9 cellular contexts compared by ENCODE assay signal in the genomic region with DNA sequence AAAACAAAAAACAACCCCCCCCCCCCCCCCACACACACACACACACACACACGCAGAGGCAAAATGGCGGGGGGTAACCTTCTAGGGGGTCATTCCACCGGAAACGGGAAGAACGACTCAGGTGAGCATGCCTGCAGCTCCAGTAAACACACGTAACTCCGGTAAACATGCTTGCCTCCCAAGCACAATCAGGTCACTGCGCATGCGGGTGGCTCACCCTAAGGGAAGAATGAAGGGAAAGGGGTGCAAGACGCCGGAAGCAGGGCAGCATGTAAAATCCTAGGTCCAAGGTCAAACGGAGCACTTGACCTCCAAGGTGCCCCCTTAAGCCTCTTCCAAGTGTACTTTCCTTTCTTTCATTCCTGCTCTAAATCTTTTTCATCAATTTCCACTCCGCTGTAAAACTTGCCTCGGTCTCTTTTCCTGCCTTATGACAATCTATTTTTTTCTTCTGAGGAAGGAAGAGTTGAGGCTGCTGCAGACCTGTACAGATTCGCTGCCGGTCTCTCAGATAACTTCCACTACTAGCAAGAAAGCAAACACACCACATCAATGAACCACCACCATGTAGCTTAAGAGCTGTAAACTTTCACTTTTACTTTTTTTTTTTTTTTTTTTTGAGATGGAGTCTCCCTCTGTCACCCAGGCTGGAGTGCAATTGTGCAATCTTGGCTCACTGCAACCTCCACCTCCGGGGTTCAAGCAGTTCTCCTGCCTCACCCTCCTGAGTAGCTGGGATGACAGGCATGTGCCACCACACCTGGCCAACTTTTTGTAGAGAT. TPM values are rescaled to one million over a fixed set of nuclear protein-coding genes. Genes with fewer than 3 reads are reported as not detected.
DNase-seq lines count a peak whose midpoint lies in the region; ATAC-seq and TF ChIP-seq lines count a peak whose summit lies in the region.
"Had no signal": no experiment of that assay in that cellular context is flagged by ENCODE, and none has a peak within 500 bp of the region (broad histone marks: within the 10 kb centered on the region; RNA-seq: fewer than 3 reads in every experiment).

No MANE protein-coding gene starts in this region.

- BruUV-seq in Caco-2 (replicated peaks; lab: Mats Ljungman, UMichigan): no TSS peak

- H3K36me3 Mint-ChIP-seq in Caco-2 (ENCODE audit: insufficient read depth, unreplicated experiment): no peaks in the 10 kb centered on the region
- no peaks in the 10 kb centered on the region for H3K36me3 Mint-ChIP-seq in activated naive CD4-positive, alpha-beta T cell treated with anti-CD3 and anti-CD28 coated beads, Interleukin-2, amount 10 ng/mL, durations not matched to agents 7 days and 5 days
- H3K36me3 Mint-ChIP-seq in natural killer cell treated with Interleukin-12 subunit alpha and Interleukin-12 subunit beta and Interleukin-15 and Interleukin-18, amount 100 ng/mL, for 72 hours: no peaks in the 10 kb centered on the region

- peak; percentile 32 to 74 for ATAC-seq in natural killer cell treated with Interleukin-12 subunit alpha and Interleukin-12 subunit beta and Interleukin-15 and Interleukin-18, amount 100 ng/mL, for 72 hours
- ATAC-seq in GM19023 (IDR thresholded peaks at IDR 0.05; ENCODE audit: unreplicated experiment) (no peak), GM21423 (IDR thresholded peaks at IDR 0.05; ENCODE audit: unreplicated experiment) (no peak)

- CTCF ChIA-PET in Caco-2 (lab: Charles Lee): interaction anchor here (0.6 to 1.4 kb wide), 7 partner anchors 11 to 1368 kb away, joined by 3 to 8 read pairs (median 3); partner anchors contain the start of gene SETD4
- CTCF ChIA-PET in activated naive CD4-positive, alpha-beta T cell treated with anti-CD3 and anti-CD28 coated beads, Interleukin-2, amount 10 ng/mL, durations not matched to agents 7 days and 5 days (lab: Charles Lee): interaction anchor here (0.7 to 2.1 kb wide), 9 partner anchors 10 to 166 kb away, joined by 3 to 8 read pairs (median 5); partner anchors contain the start of gene SETD4

- H3K4me3 ChIP-seq in Caco-2 (ENCODE audit: low read depth, low read length): peak overlapping the region; percentile 41
- no peak overlapping the region for H3K4me3 ChIP-seq in SJCRH30

- H3K27ac ChIP-seq in SJCRH30: no peak overlapping the region
- H3K27ac ChIP-seq: SK-N-MC had no signal

- no peaks in the 10 kb centered on the region for H3K27me3 Mint-ChIP-seq in Caco-2 (ENCODE audit: insufficient read depth, unreplicated experiment)
- peaks cover 16% of the 10 kb centered on the region for H3K27me3 Mint-ChIP-seq in activated naive CD4-positive, alpha-beta T cell treated with anti-CD3 and anti-CD28 coated beads, Interleukin-2, amount 10 ng/mL, durations not matched to agents 7 days and 5 days
- peaks cover 6 to 20% of the 10 kb centered on the region in 2 donors for H3K27me3 Mint-ChIP-seq in natural killer cell treated with Interleukin-12 subunit alpha and Interleukin-12 subunit beta and Interleukin-15 and Interleukin-18, amount 100 ng/mL, for 72 hours

- peaks cover 8% of the 10 kb centered on the region for H3K4me1 ChIP-seq in Caco-2
- H3K4me1 ChIP-seq in SJCRH30: no peaks in the 10 kb centered on the region

- H3K9me3 ChIP-seq in Caco-2: no peaks in the 10 kb centered on the region
- H3K9me3 ChIP-seq in SJCRH30 (replicated peaks): no peaks in the 10 kb centered on the region; the same call in 1 of the 2 replicates

- DNase-seq in Caco-2: peak; percentile 56 to 80
- peak; percentile 91 for DNase-seq in NCI-H345 (lab: John Stamatoyannopoulos, UW)
- peak; percentile 58 for DNase-seq in activated naive CD4-positive, alpha-beta T cell treated with anti-CD3 and anti-CD28 coated beads, Interleukin-2, amount 10 ng/mL, durations not matched to agents 7 days and 5 days
- no peak for DNase-seq in natural killer cell treated with Interleukin-12 subunit alpha and Interleukin-12 subunit beta and Interleukin-15 and Interleukin-18, amount 100 ng/mL, for 72 hours (ENCODE audit: low spot score)
- no peak for DNase-seq in SJCRH30
- DNase-seq in NCI-H2081 treated with DMSO at 0.1 percent for 48 hours (lab: John Stamatoyannopoulos, UW): no peak

- H3K9me3 Mint-ChIP-seq in Caco-2 (ENCODE audit: unreplicated experiment): no peaks in the 10 kb centered on the region
- no peaks in the 10 kb centered on the region for H3K9me3 Mint-ChIP-seq in activated naive CD4-positive, alpha-beta T cell treated with anti-CD3 and anti-CD28 coated beads, Interleukin-2, amount 10 ng/mL, durations not matched to agents 7 days and 5 days
- H3K9me3 Mint-ChIP-seq in natural killer cell treated with Interleukin-12 subunit alpha and Interleukin-12 subunit beta and Interleukin-15 and Interleukin-18, amount 100 ng/mL, for 72 hours: no peaks in the 10 kb centered on the region

- peak overlapping the region; percentile 76 for H3K4me3 Mint-ChIP-seq in Caco-2 (ENCODE audit: unreplicated experiment)
- H3K4me3 Mint-ChIP-seq in activated naive CD4-positive, alpha-beta T cell treated with anti-CD3 and anti-CD28 coated beads, Interleukin-2, amount 10 ng/mL, durations not matched to agents 7 days and 5 days: peak overlapping the region; percentile 64
- peak overlapping the region; percentile 83 for H3K4me3 Mint-ChIP-seq in natural killer cell treated with Interleukin-12 subunit alpha and Interleukin-12 subunit beta and Interleukin-15 and Interleukin-18, amount 100 ng/mL, for 72 hours

- intact Hi-C loops in Caco-2 (cut with micrococcal nuclease; ENCODE audit: unreplicated experiment): loop anchor here (2.0 kb wide), 2 partner anchors 53 to 85 kb away; partner anchors contain the start of gene SETD4

- peak overlapping the region; percentile 85 for H3K27ac Mint-ChIP-seq in Caco-2 (ENCODE audit: unreplicated experiment)
- H3K27ac Mint-ChIP-seq in activated naive CD4-positive, alpha-beta T cell treated with anti-CD3 and anti-CD28 coated beads, Interleukin-2, amount 10 ng/mL, durations not matched to agents 7 days and 5 days: peak overlapping the region; percentile 90
- H3K27ac Mint-ChIP-seq in natural killer cell treated with Interleukin-12 subunit alpha and Interleukin-12 subunit beta and Interleukin-15 and Interleukin-18, amount 100 ng/mL, for 72 hours: peak overlapping the region; percentile 18 to 45

- POLR2A ChIA-PET in Caco-2 (lab: Charles Lee): interaction anchor here (0.5 kb wide), 1 partner anchor 1317 kb away, joined by 3 read pairs; no protein-coding TSS in a partner anchor

- H3K36me3 ChIP-seq in Caco-2 (ENCODE audit: control insufficient read depth, insufficient read depth, low read length) (no peaks in the 10 kb centered on the region), SJCRH30 (no peaks in the 10 kb centered on the region)

- peaks cover 14% of the 10 kb centered on the region for H3K4me1 Mint-ChIP-seq in Caco-2 (ENCODE audit: low read depth, unreplicated experiment)
- H3K4me1 Mint-ChIP-seq in activated naive CD4-positive, alpha-beta T cell treated with anti-CD3 and anti-CD28 coated beads, Interleukin-2, amount 10 ng/mL, durations not matched to agents 7 days and 5 days: peaks cover 36% of the 10 kb centered on the region
- peaks cover 17% of the 10 kb centered on the region in 2 donors for H3K4me1 Mint-ChIP-seq in natural killer cell treated with Interleukin-12 subunit alpha and Interleukin-12 subunit beta and Interleukin-15 and Interleukin-18, amount 100 ng/mL, for 72 hours (ENCODE audit: low read depth in 2 of 2)

- no peak for TF ChIP-seq CTCF in Caco-2 (IDR thresholded peaks at IDR 0.05; ENCODE audit: insufficient read depth in 1 of 2, low read depth in 1 of 2, low read length in 1 of 2, severe bottlenecking in 1 of 2, unreplicated experiment in 1 of 2)

- H3K27me3 ChIP-seq in Caco-2 (replicated peaks; ENCODE audit: control insufficient read depth, insufficient read depth, low read length) (no peaks in the 10 kb centered on the region), SJCRH30 (no peaks in the 10 kb centered on the region)

RNA-seq across cellular contexts. Expression of gene CBR3, which starts 21.0 kb away (rescaled TPM):
- total RNA-seq in Caco-2 (2022): 0.46 TPM in 1 of 2 replicates, not detected in the other
- 1 to 10 TPM; 4.5 to 6.5 TPM for total RNA-seq in natural killer cell treated with Interleukin-12 subunit alpha and Interleukin-12 subunit beta and Interleukin-15 and Interleukin-18, amount 100 ng/mL, for 72 hours
- total RNA-seq in SJCRH30 (2014; rRNA removed; shearing (Covaris generic)): 2.2 and 2.4 TPM in 2 replicates

RNA-seq across cellular contexts. Expression of gene DOP1B, which starts 42.8 kb away (rescaled TPM):
- total RNA-seq in Caco-2 (2022): 15.9 and 16.7 TPM in 2 replicates
- 10 to 100 TPM in 1 of 2 donors, 1 to 10 TPM in 1; 8.9 to 16.3 TPM for total RNA-seq in natural killer cell treated with Interleukin-12 subunit alpha and Interleukin-12 subunit beta and Interleukin-15 and Interleukin-18, amount 100 ng/mL, for 72 hours
- total RNA-seq in SJCRH30 (2014; rRNA removed; shearing (Covaris generic)): 8.2 and 13.0 TPM in 2 replicates

RNA-seq across cellular contexts. Expression of gene CBR1, which starts 44.0 kb away (rescaled TPM):
- total RNA-seq in Caco-2 (2022): 41.1 and 45.0 TPM in 2 replicates
- total RNA-seq in natural killer cell treated with Interleukin-12 subunit alpha and Interleukin-12 subunit beta and Interleukin-15 and Interleukin-18, amount 100 ng/mL, for 72 hours: 10 to 100 TPM; 34.2 to 43.3 TPM
- not detected in 2 replicates for total RNA-seq in SJCRH30 (2014; rRNA removed; shearing (Covaris generic))

RNA-seq across cellular contexts. Expression of gene SETD4, which starts 53.5 kb away (rescaled TPM):
- 24.3 and 28.8 TPM in 2 replicates for total RNA-seq in Caco-2 (2022)
- 10 to 100 TPM; 18.2 to 29.1 TPM for total RNA-seq in natural killer cell treated with Interleukin-12 subunit alpha and Interleukin-12 subunit beta and Interleukin-15 and Interleukin-18, amount 100 ng/mL, for 72 hours
- total RNA-seq in SJCRH30 (2014; rRNA removed; shearing (Covaris generic)): 15.9 TPM in 2 replicates

Comparison
In these comparisons a context has a peak if more than half of its experiments do, and no peak if none do; other contexts are left out.
1. DNase-seq: peak in Caco-2 (2 of 2), NCI-H345 (single experiment) and activated naive CD4-positive, alpha-beta T cell treated with anti-CD3 and anti-CD28 coated beads, Interleukin-2, amount 10 ng/mL, durations not matched to agents 7 days and 5 days (single experiment); none in natural killer cell treated with Interleukin-12 subunit alpha and Interleukin-12 subunit beta and Interleukin-15 and Interleukin-18, amount 100 ng/mL, for 72 hours (single experiment), SJCRH30 (0 of 2) and NCI-H2081 treated with DMSO at 0.1 percent for 48 hours (single experiment).
2. H3K27ac Mint-ChIP-seq: peak in every context shown above with its lines; median percentile 90 in activated naive CD4-positive, alpha-beta T cell treated with anti-CD3 and anti-CD28 coated beads, Interleukin-2, amount 10 ng/mL, durations not matched to agents 7 days and 5 days; 85 in Caco-2; 32 in natural killer cell treated with Interleukin-12 subunit alpha and Interleukin-12 subunit beta and Interleukin-15 and Interleukin-18, amount 100 ng/mL, for 72 hours.
3. ATAC-seq: peak in natural killer cell treated with Interleukin-12 subunit alpha and Interleukin-12 subunit beta and Interleukin-15 and Interleukin-18, amount 100 ng/mL, for 72 hours (2 of 2); none in GM19023 (single experiment) and GM21423 (single experiment).
4. RNA of gene CBR1, which starts 44.0 kb away (total RNA-seq): 34.2 to 43.3 TPM in natural killer cell treated with Interleukin-12 subunit alpha and Interleukin-12 subunit beta and Interleukin-15 and Interleukin-18, amount 100 ng/mL, for 72 hours and 41.1 to 45.0 TPM in Caco-2; not detected in SJCRH30; every median in the first group is over 10 times any median in the second.
5. Peak in every context shown above with its lines, with median percentiles within 50 percentile points of each other: H3K4me3 Mint-ChIP-seq.